Comparison of ENCODE assay signal across 1 cellular context in the genomic region with DNA sequence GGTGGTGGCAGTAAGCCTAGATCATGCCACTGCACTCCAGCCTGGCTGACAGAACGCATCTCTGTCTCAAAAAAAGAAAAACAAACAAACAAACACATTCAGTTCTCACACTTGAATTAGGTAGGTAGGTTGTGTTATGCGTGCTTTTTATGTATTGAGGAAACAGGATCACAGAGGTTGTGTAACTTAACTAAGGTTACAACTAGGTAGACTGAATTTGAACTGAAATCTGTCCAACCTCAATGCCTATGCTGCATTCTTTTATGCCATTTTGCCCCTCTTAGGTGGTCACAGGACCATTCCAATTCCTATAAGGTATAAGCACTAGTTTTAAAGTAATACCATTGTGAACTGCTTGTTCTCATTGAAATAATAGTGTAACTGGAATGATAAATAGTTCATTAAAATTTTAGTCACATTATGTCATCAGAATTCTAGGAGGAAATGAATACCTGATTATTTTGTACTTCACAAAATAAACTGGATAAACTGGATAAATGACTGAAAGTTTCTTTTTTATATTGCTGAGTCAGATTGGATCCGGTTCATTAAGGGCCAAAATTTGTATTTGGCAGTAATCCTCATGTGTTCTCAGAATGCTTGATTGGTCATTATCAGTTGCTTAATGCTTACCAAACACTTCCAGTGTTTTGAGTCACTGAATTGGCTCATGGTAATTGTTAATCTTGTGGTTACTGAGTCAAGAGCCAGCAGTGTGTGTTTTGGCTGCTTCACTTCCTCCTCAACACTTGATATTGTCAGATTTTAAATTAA.
TF ChIP-seq lines count a peak whose summit lies in the region.

No MANE protein-coding gene starts in this region.

TF ChIP-seq in WTC11, 78 proteins besides CTCF, POLR2A, EP300 and RAD21 (continued from another document):
- TF ChIP-seq, protein P1, sequence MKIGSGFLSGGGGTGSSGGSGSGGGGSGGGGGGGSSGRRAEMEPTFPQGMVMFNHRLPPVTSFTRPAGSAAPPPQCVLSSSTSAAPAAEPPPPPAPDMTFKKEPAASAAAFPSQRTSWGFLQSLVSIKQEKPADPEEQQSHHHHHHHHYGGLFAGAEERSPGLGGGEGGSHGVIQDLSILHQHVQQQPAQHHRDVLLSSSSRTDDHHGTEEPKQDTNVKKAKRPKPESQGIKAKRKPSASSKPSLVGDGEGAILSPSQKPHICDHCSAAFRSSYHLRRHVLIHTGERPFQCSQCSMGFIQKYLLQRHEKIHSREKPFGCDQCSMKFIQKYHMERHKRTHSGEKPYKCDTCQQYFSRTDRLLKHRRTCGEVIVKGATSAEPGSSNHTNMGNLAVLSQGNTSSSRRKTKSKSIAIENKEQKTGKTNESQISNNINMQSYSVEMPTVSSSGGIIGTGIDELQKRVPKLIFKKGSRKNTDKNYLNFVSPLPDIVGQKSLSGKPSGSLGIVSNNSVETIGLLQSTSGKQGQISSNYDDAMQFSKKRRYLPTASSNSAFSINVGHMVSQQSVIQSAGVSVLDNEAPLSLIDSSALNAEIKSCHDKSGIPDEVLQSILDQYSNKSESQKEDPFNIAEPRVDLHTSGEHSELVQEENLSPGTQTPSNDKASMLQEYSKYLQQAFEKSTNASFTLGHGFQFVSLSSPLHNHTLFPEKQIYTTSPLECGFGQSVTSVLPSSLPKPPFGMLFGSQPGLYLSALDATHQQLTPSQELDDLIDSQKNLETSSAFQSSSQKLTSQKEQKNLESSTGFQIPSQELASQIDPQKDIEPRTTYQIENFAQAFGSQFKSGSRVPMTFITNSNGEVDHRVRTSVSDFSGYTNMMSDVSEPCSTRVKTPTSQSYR (CRISPR knock-in tag; IDR thresholded peaks at IDR 0.05) = no peak
- TF ChIP-seq, protein P2, sequence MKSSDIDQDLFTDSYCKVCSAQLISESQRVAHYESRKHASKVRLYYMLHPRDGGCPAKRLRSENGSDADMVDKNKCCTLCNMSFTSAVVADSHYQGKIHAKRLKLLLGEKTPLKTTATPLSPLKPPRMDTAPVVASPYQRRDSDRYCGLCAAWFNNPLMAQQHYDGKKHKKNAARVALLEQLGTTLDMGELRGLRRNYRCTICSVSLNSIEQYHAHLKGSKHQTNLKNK (CRISPR knock-in tag; IDR thresholded peaks at IDR 0.05) = no peak
- TF ChIP-seq GABPB1 (CRISPR knock-in tag; IDR thresholded peaks at IDR 0.05) (no peak), FOXP1 (CRISPR knock-in tag; IDR thresholded peaks at IDR 0.05; ENCODE audit: borderline replicate concordance) (no peak)
- TF ChIP-seq, protein P3, sequence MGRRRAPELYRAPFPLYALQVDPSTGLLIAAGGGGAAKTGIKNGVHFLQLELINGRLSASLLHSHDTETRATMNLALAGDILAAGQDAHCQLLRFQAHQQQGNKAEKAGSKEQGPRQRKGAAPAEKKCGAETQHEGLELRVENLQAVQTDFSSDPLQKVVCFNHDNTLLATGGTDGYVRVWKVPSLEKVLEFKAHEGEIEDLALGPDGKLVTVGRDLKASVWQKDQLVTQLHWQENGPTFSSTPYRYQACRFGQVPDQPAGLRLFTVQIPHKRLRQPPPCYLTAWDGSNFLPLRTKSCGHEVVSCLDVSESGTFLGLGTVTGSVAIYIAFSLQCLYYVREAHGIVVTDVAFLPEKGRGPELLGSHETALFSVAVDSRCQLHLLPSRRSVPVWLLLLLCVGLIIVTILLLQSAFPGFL (CRISPR knock-in tag; IDR thresholded peaks at IDR 0.05; ENCODE audit: borderline replicate concordance) = no peak
- TF ChIP-seq, protein P4, sequence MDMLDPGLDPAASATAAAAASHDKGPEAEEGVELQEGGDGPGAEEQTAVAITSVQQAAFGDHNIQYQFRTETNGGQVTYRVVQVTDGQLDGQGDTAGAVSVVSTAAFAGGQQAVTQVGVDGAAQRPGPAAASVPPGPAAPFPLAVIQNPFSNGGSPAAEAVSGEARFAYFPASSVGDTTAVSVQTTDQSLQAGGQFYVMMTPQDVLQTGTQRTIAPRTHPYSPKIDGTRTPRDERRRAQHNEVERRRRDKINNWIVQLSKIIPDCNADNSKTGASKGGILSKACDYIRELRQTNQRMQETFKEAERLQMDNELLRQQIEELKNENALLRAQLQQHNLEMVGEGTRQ (CRISPR knock-in tag; IDR thresholded peaks at IDR 0.05) = no peak
